Comparison of ENCODE assay signal across 8 cellular contexts in the genomic region with DNA sequence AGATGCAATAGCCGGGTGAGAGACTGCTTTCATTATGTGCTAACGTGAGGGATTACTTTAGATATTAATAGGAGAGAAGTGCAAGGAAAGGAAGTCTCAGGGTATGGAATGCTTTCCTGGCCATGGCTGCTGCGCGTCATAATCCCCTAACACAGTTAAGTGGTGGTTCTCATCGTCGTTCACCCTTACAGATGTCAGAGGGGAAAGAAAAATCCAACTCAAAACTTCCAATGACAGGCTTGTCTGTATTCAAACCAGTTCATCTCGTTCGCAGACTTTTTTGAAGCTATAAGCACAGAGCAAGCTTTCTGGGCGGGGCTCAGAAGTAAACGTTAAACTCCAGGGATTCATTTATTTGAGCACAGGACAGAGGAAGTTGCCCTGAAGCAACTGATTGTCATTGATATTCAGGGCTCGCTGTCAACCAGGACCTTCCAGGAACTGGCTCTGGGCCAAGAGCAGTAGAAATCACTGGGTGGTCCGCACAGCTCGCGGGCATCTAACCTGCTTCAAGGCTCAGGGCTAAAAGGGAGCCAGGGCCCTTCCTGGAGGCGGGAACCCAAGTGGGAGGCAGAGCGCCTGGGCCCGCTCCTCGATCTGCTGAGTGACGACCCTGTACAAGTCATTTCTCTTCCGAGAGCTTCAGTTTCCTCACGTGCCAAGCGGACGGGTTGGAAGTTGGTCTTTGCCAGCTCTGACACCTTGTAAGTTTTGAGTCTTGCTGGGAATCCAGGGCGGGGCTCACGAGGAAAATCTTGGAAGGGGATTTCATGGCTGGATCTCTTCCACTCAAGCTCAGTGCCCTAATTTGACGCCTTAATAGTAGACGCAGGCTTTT. TPM values are rescaled to one million over a fixed set of nuclear protein-coding genes. Genes with fewer than 3 reads are reported as not detected.
DNase-seq lines count a peak whose midpoint lies in the region; ATAC-seq, FAIRE-seq and TF ChIP-seq lines count a peak whose summit lies in the region.

No MANE protein-coding gene starts in this region.

- peaks cover 4% of the 10 kb centered on the region for H3K9me3 Mint-ChIP-seq in stimulated activated naive CD8-positive, alpha-beta T cell treated with anti-CD3 and anti-CD28 coated beads, Interleukin-15, Interleukin-2, amounts not matched to agents 100 ng/mL and 50 ng/mL, for 24 hours

- H3K27ac Mint-ChIP-seq in stimulated activated naive CD8-positive, alpha-beta T cell treated with anti-CD3 and anti-CD28 coated beads, Interleukin-15, Interleukin-2, amounts not matched to agents 100 ng/mL and 50 ng/mL, for 24 hours, result peak overlapping the region; percentile 77

- H3K4me2 ChIP-seq in keratinocyte (ENCODE audit: control insufficient read depth, extremely low read depth, insufficient read depth, low read depth, low read length), result peak overlapping the region; percentile 87

- peak; percentile 75 for FAIRE-seq in keratinocyte (lab: Jason Lieb, UNC)

- peak overlapping the region; percentile 70 to 84 (median 82) for H3K4me3 ChIP-seq in keratinocyte (ENCODE audit: control insufficient read depth in 2 of 3, extremely low read depth in 1 of 3, insufficient read depth in 2 of 3, low read depth in 1 of 3, low read length in 3 of 3)

- H3K9ac ChIP-seq in keratinocyte (ENCODE audit: control insufficient read depth, extremely low read depth, insufficient read depth, low read length), result peak overlapping the region; percentile 90

- H3K9me1 ChIP-seq in keratinocyte (ENCODE audit: control insufficient read depth, extremely low read depth, insufficient read depth, low read length), result no peaks in the 10 kb centered on the region

- peaks cover 25% of the 10 kb centered on the region for H3K4me1 ChIP-seq in keratinocyte (ENCODE audit: control insufficient read depth, extremely low read depth, insufficient read depth, low read length)

- no peaks in the 10 kb centered on the region for H3K36me3 ChIP-seq in keratinocyte (ENCODE audit: control insufficient read depth in 2 of 2, extremely low read depth in 1 of 2, insufficient read depth in 2 of 2, low read length in 2 of 2)

- H2AFZ ChIP-seq in keratinocyte (ENCODE audit: control insufficient read depth, low read length), result peak overlapping the region; percentile 62

- DNase-seq in NCI-H748 (lab: John Stamatoyannopoulos, UW; ENCODE audit: unreplicated experiment) (peak; percentile 36), NCI-H748 treated with DMSO at 0.1 percent for 48 hours (lab: John Stamatoyannopoulos, UW) (no peak), NOMO-1 treated with dmso at 0.1 percent for 144 hours (lab: John Stamatoyannopoulos, UW; ENCODE audit: unreplicated experiment) (peak; percentile 11), caudate nucleus (lab: John Stamatoyannopoulos, UW) (peak in 13 of 61 donors; percentile 9 to 69 (median 43)), keratinocyte (ENCODE audit: low read depth, low spot score) (no peak), NCI-H1694 (lab: John Stamatoyannopoulos, UW) (no peak)

- peaks cover 3% of the 10 kb centered on the region for H3K27me3 Mint-ChIP-seq in stimulated activated naive CD8-positive, alpha-beta T cell treated with anti-CD3 and anti-CD28 coated beads, Interleukin-15, Interleukin-2, amounts not matched to agents 100 ng/mL and 50 ng/mL, for 24 hours

- no peak for ATAC-seq in HG03280 (IDR thresholded peaks at IDR 0.05; ENCODE audit: unreplicated experiment)

- no peaks in the 10 kb centered on the region for H3K27me3 ChIP-seq in keratinocyte (ENCODE audit: control insufficient read depth, extremely low read depth, insufficient read depth, low read length)

- H3K79me2 ChIP-seq in keratinocyte (ENCODE audit: control insufficient read depth, insufficient read depth, low read length), result peaks cover 30% of the 10 kb centered on the region

- H3K4me3 Mint-ChIP-seq in stimulated activated naive CD8-positive, alpha-beta T cell treated with anti-CD3 and anti-CD28 coated beads, Interleukin-15, Interleukin-2, amounts not matched to agents 100 ng/mL and 50 ng/mL, for 24 hours, result peak overlapping the region; percentile 85

- no peaks in the 10 kb centered on the region for H3K9me3 ChIP-seq in keratinocyte (ENCODE audit: control insufficient read depth, low read depth, low read length)

- no peaks in the 10 kb centered on the region for H4K20me1 ChIP-seq in keratinocyte (ENCODE audit: control insufficient read depth, extremely low read depth, insufficient read depth, low read length)

- H3K36me3 Mint-ChIP-seq in stimulated activated naive CD8-positive, alpha-beta T cell treated with anti-CD3 and anti-CD28 coated beads, Interleukin-15, Interleukin-2, amounts not matched to agents 100 ng/mL and 50 ng/mL, for 24 hours (ENCODE audit: low read depth), result peaks cover 4% of the 10 kb centered on the region

- H3K4me1 Mint-ChIP-seq in stimulated activated naive CD8-positive, alpha-beta T cell treated with anti-CD3 and anti-CD28 coated beads, Interleukin-15, Interleukin-2, amounts not matched to agents 100 ng/mL and 50 ng/mL, for 24 hours (ENCODE audit: low read depth), result peaks cover 62% of the 10 kb centered on the region

- dilution Hi-C loops in keratinocyte (cut with MboI; ENCODE audit: extremely low pct_ligation_motif_present, low sequenced_read_pairs), result no loop called here

- TF ChIP-seq CTCF in keratinocyte (optimal IDR thresholded peaks at IDR 0.05 in 1 of 3, IDR thresholded peaks at IDR 0.05 in 1 of 3, conservative IDR thresholded peaks at IDR 0.05 in 1 of 3; ENCODE audit: extremely low read depth in 1 of 3, insufficient read depth in 2 of 3, low read length in 3 of 3), result no peak

- peak overlapping the region; percentile 73 for H3K27ac ChIP-seq in caudate nucleus (ENCODE audit: low read depth, low read length)
- H3K27ac ChIP-seq in keratinocyte (ENCODE audit: control insufficient read depth, insufficient read depth, low read length), result peak overlapping the region; percentile 93

RNA-seq across cellular contexts. Expression of a gene that starts 1.1 kb away (rescaled TPM):
- 13.3 to 19.4 TPM (median 16.0 TPM) in 3 replicates for polyA plus RNA-seq in keratinocyte
- 4.2 TPM for polyA plus RNA-seq in keratinocyte (2011; ENCODE audit: low read depth)
- 9.6 and 14.9 TPM in 2 replicates for polyA plus RNA-seq in keratinocyte (2011; cell fraction: cytosol; rRNA removed)
- 35.2 and 41.4 TPM in 2 replicates for polyA plus RNA-seq in keratinocyte (2011; cell fraction: nucleus; rRNA removed)
- 8.6 and 11.0 TPM in 2 replicates for polyA plus RNA-seq in keratinocyte (2012; ENCODE audit: low replicate concordance)
- polyA minus RNA-seq in keratinocyte, result 119 to 272 TPM (median 187 TPM) in 3 replicates
- 27.6 TPM for polyA minus RNA-seq in keratinocyte (2011; cell fraction: cytosol; rRNA and poly(A)+ RNA removed)
- polyA minus RNA-seq in keratinocyte (2011; cell fraction: nucleus; rRNA and poly(A)+ RNA removed), result 64.7 and 145 TPM in 2 replicates

Comparison
In these comparisons a context has a peak if more than half of its experiments do, and no peak if none do; other contexts are left out.
1. DNase-seq: peak in NCI-H748 (single experiment) and NOMO-1 treated with dmso at 0.1 percent for 144 hours (single experiment); none in NCI-H748 treated with DMSO at 0.1 percent for 48 hours (single experiment), keratinocyte (single experiment) and NCI-H1694 (single experiment).